In genomic region chr15:69797615-69798014, GRCh38 we compare ENCODE assay signal across 23 cellular contexts.
"Had no signal": no experiment of that assay in that cellular context is flagged by ENCODE, and none has a peak within 500 bp of the region (broad histone marks: within the 10 kb centered on the region; RNA-seq: fewer than 3 reads in every experiment).

No MANE protein-coding gene starts in this region.

- H3K27me3 ChIP-seq: gastrocnemius medialis, pancreas, right lobe of liver, stomach, thyroid gland, upper lobe of left lung had no signal

- H3K4me1 Mint-ChIP-seq: stimulated activated memory B cell treated with anti-CD40 and anti-IgM and Interleukin-4, amounts not matched to agents 10 μg/mL and 1 μg/mL and 100 μg/mL, for 72 hours had no signal

- H3K4me3 Mint-ChIP-seq: naive thymus-derived CD8-positive, alpha-beta T cell; nephron progenitor cell; stimulated activated memory B cell treated with anti-CD40 and anti-IgM and Interleukin-4, amounts not matched to agents 10 μg/mL and 1 μg/mL and 100 μg/mL, for 72 hours had no signal

- H3K4me3 ChIP-seq: coronary artery, gastrocnemius medialis, lower lobe of right lung, pancreas, right lobe of liver, stomach, thyroid gland, upper lobe of left lung had no signal

- H3K9me3 Mint-ChIP-seq: nephron progenitor cell; stimulated activated memory B cell treated with anti-CD40 and anti-IgM and Interleukin-4, amounts not matched to agents 10 μg/mL and 1 μg/mL and 100 μg/mL, for 72 hours had no signal

- DNase-seq: foreskin fibroblast; gastrocnemius medialis; head of caudate nucleus; lower lobe of right lung; naive thymus-derived CD8-positive, alpha-beta T cell; nephron progenitor cell; occipital lobe; retina; small intestine; stimulated activated CD4-positive, alpha-beta T cell treated with anti-CD3 and anti-CD28 coated beads, Interleukin-12 subunit alpha, Interleukin-12 subunit beta, amount 100 ng/mL, for 4 hours; stimulated activated CD4-positive, alpha-beta T cell treated with anti-CD3 and anti-CD28 coated beads, Interleukin-1b, Interleukin-23, amount 100 ng/mL, for 48 hours; stimulated activated CD4-positive, alpha-beta T cell treated with anti-CD3 and anti-CD28 coated beads, Interleukin-4, amount 100 ng/mL, for 1 hour; stomach; upper lobe of left lung had no signal

- ATAC-seq: esophagus mucosa; gastrocnemius medialis; lower lobe of right lung; naive thymus-derived CD8-positive, alpha-beta T cell; pancreas; stimulated activated memory B cell treated with anti-CD40 and anti-IgM and Interleukin-4, amounts not matched to agents 10 μg/mL and 1 μg/mL and 100 μg/mL, for 72 hours had no signal

- H3K9me3 ChIP-seq: gastrocnemius medialis, lower lobe of right lung, pancreas, right lobe of liver, stomach, thyroid gland, upper lobe of left lung had no signal

- H3K36me3 Mint-ChIP-seq: naive thymus-derived CD8-positive, alpha-beta T cell; stimulated activated memory B cell treated with anti-CD40 and anti-IgM and Interleukin-4, amounts not matched to agents 10 μg/mL and 1 μg/mL and 100 μg/mL, for 72 hours had no signal

- H3K27ac ChIP-seq: coronary artery, epithelial cell of prostate, gastrocnemius medialis, lower lobe of right lung, pancreas, right lobe of liver, thyroid gland had no signal

- H3K4me1 ChIP-seq: right lobe of liver had no signal

- H3K27ac Mint-ChIP-seq: naive thymus-derived CD8-positive, alpha-beta T cell; nephron progenitor cell had no signal

- H3K36me3 ChIP-seq: gastrocnemius medialis, lower lobe of right lung, pancreas, right lobe of liver, stomach, thyroid gland, upper lobe of left lung had no signal

- FAIRE-seq: keratinocyte, pancreas, small intestine, urothelium cell line had no signal
